8 cellular contexts compared by ENCODE assay signal in genomic region chr19:16496613-16496983, GRCh38. TPM values are rescaled to one million over a fixed set of nuclear protein-coding genes. Genes with fewer than 3 reads are reported as not detected.
DNase-seq lines count a peak whose midpoint lies in the region; ATAC-seq lines count a peak whose summit lies in the region.

No MANE protein-coding gene starts in this region.

- intact Hi-C loops in activated T-helper 1 cell treated with anti-CD3 and anti-CD28 coated beads, Interleukin-12 subunit alpha, Interleukin-12 subunit beta, Interleukin-2, Interleukin-4 antibody, amounts not matched to agents 30 ng/mL and 10 ng/mL and 1 ng/mL, durations not matched to agents 14 hours and 24 hours and 36 hours (cut with micrococcal nuclease), result loop anchor here (1.0 kb wide), 8 partner anchors 24 to 813 kb away; partner anchors contain the start of genes CHERP, DDA1, MED26 and OCEL1

- ATAC-seq in HG02798 (IDR thresholded peaks at IDR 0.05; ENCODE audit: poor library complexity, unreplicated experiment) (no peak), GM18498 (IDR thresholded peaks at IDR 0.05; ENCODE audit: unreplicated experiment) (no peak), HG03378 (IDR thresholded peaks at IDR 0.05; ENCODE audit: unreplicated experiment) (no peak)

- peak overlapping the region; percentile 95 for H3K4me3 Mint-ChIP-seq in activated CD4-positive, alpha-beta T cell treated with anti-CD3 and anti-CD28 coated beads, Interleukin-2, amount 10 ng/mL, durations not matched to agents 7 days and 5 days
- peak overlapping the region; percentile 93 for H3K4me3 Mint-ChIP-seq in activated T-helper 1 cell treated with anti-CD3 and anti-CD28 coated beads, Interleukin-12 subunit alpha, Interleukin-12 subunit beta, Interleukin-2, Interleukin-4 antibody, amounts not matched to agents 30 ng/mL and 10 ng/mL and 1 ng/mL, durations not matched to agents 14 hours and 24 hours and 36 hours

- H3K4me1 Mint-ChIP-seq in activated CD4-positive, alpha-beta T cell treated with anti-CD3 and anti-CD28 coated beads, Interleukin-2, amount 10 ng/mL, durations not matched to agents 7 days and 5 days, result peaks cover 20% of the 10 kb centered on the region
- H3K4me1 Mint-ChIP-seq in activated T-helper 1 cell treated with anti-CD3 and anti-CD28 coated beads, Interleukin-12 subunit alpha, Interleukin-12 subunit beta, Interleukin-2, Interleukin-4 antibody, amounts not matched to agents 30 ng/mL and 10 ng/mL and 1 ng/mL, durations not matched to agents 14 hours and 24 hours and 36 hours (ENCODE audit: low read depth), result peaks cover 9% of the 10 kb centered on the region

- H3K27me3 Mint-ChIP-seq in activated CD4-positive, alpha-beta T cell treated with anti-CD3 and anti-CD28 coated beads, Interleukin-2, amount 10 ng/mL, durations not matched to agents 7 days and 5 days, result no peaks in the 10 kb centered on the region
- H3K27me3 Mint-ChIP-seq in activated T-helper 1 cell treated with anti-CD3 and anti-CD28 coated beads, Interleukin-12 subunit alpha, Interleukin-12 subunit beta, Interleukin-2, Interleukin-4 antibody, amounts not matched to agents 30 ng/mL and 10 ng/mL and 1 ng/mL, durations not matched to agents 14 hours and 24 hours and 36 hours (ENCODE audit: insufficient read depth), result no peaks in the 10 kb centered on the region

- H3K9ac ChIP-seq in skeletal muscle satellite cell (ENCODE audit: low read depth, low read length), result peak overlapping the region; percentile 77

- H3K4me3 ChIP-seq in iPS DF 6.9 (ENCODE audit: low read length) (peak overlapping the region; percentile 76), skeletal muscle satellite cell (ENCODE audit: low read length) (peak overlapping the region; percentile 88)

- H3K4me2 ChIP-seq in skeletal muscle satellite cell (ENCODE audit: low read length), result peak overlapping the region; percentile 86

- H3K36me3 ChIP-seq in iPS DF 6.9 (ENCODE audit: control insufficient read depth, insufficient read depth, low read length) (no peaks in the 10 kb centered on the region), skeletal muscle satellite cell (ENCODE audit: insufficient read depth, low read length) (peaks cover 8% of the 10 kb centered on the region)

- CTCF ChIA-PET in activated CD4-positive, alpha-beta T cell treated with anti-CD3 and anti-CD28 coated beads, Interleukin-2, amount 10 ng/mL, durations not matched to agents 7 days and 5 days (lab: Charles Lee), result interaction anchor here (0.9 to 1.5 kb wide), 4 partner anchors 9 to 426 kb away, joined by 3 to 4 read pairs (median 3); no protein-coding TSS in a partner anchor

- DNase-seq in activated CD4-positive, alpha-beta T cell treated with anti-CD3 and anti-CD28 coated beads, Interleukin-2, amount 10 ng/mL, durations not matched to agents 7 days and 5 days, result no peak
- DNase-seq in activated CD4-positive, alpha-beta T cell treated with anti-CD3 and anti-CD28 coated beads, Interleukin-2, amount 50 U/mL, for 4 hours, result no peak
- no peak for DNase-seq in activated T-helper 1 cell treated with anti-CD3 and anti-CD28 coated beads, Interleukin-12 subunit alpha, Interleukin-12 subunit beta, Interleukin-2, Interleukin-4 antibody, amounts not matched to agents 30 ng/mL and 10 ng/mL and 1 ng/mL, durations not matched to agents 14 hours and 24 hours and 36 hours (ENCODE audit: low spot score)
- no peak for DNase-seq in iPS DF 6.9 (ENCODE audit: low read depth, low spot score)

- POLR2A ChIA-PET in activated CD4-positive, alpha-beta T cell treated with anti-CD3 and anti-CD28 coated beads, Interleukin-2, amount 10 ng/mL, durations not matched to agents 7 days and 5 days (lab: Charles Lee), result interaction anchor here (0.5 kb wide), 1 partner anchor 1011 kb away, joined by 5 read pairs; no protein-coding TSS in a partner anchor

- peak overlapping the region; percentile 87 for H3K27ac Mint-ChIP-seq in activated CD4-positive, alpha-beta T cell treated with anti-CD3 and anti-CD28 coated beads, Interleukin-2, amount 10 ng/mL, durations not matched to agents 7 days and 5 days
- peak overlapping the region; percentile 87 for H3K27ac Mint-ChIP-seq in activated T-helper 1 cell treated with anti-CD3 and anti-CD28 coated beads, Interleukin-12 subunit alpha, Interleukin-12 subunit beta, Interleukin-2, Interleukin-4 antibody, amounts not matched to agents 30 ng/mL and 10 ng/mL and 1 ng/mL, durations not matched to agents 14 hours and 24 hours and 36 hours

- H3K4me1 ChIP-seq in iPS DF 6.9 (ENCODE audit: control insufficient read depth, insufficient read depth, low read length), result no peaks in the 10 kb centered on the region
- peaks cover 16% of the 10 kb centered on the region for H3K4me1 ChIP-seq in skeletal muscle satellite cell (ENCODE audit: control insufficient read depth, insufficient read depth, low read length)

- WGBS in iPS DF 6.9 (ENCODE audit: insufficient coverage, insufficient read length), result no CpG with 5 or more reads among the region's 16 CpGs

- H3K9me3 Mint-ChIP-seq in activated CD4-positive, alpha-beta T cell treated with anti-CD3 and anti-CD28 coated beads, Interleukin-2, amount 10 ng/mL, durations not matched to agents 7 days and 5 days, result no peaks in the 10 kb centered on the region
- H3K9me3 Mint-ChIP-seq in activated T-helper 1 cell treated with anti-CD3 and anti-CD28 coated beads, Interleukin-12 subunit alpha, Interleukin-12 subunit beta, Interleukin-2, Interleukin-4 antibody, amounts not matched to agents 30 ng/mL and 10 ng/mL and 1 ng/mL, durations not matched to agents 14 hours and 24 hours and 36 hours, result no peaks in the 10 kb centered on the region

- H3K9me3 ChIP-seq in iPS DF 6.9 (ENCODE audit: control insufficient read depth, insufficient read depth, low read length) (no peaks in the 10 kb centered on the region), skeletal muscle satellite cell (replicated peaks; ENCODE audit: low read length) (no peaks in the 10 kb centered on the region)

- H3K36me3 Mint-ChIP-seq in activated CD4-positive, alpha-beta T cell treated with anti-CD3 and anti-CD28 coated beads, Interleukin-2, amount 10 ng/mL, durations not matched to agents 7 days and 5 days (ENCODE audit: low read depth), result peaks cover 4% of the 10 kb centered on the region
- peaks cover 3% of the 10 kb centered on the region for H3K36me3 Mint-ChIP-seq in activated T-helper 1 cell treated with anti-CD3 and anti-CD28 coated beads, Interleukin-12 subunit alpha, Interleukin-12 subunit beta, Interleukin-2, Interleukin-4 antibody, amounts not matched to agents 30 ng/mL and 10 ng/mL and 1 ng/mL, durations not matched to agents 14 hours and 24 hours and 36 hours (ENCODE audit: low read depth)

- no peak overlapping the region for H3K27ac ChIP-seq in iPS DF 6.9 (ENCODE audit: low read length)

- H3K27me3 ChIP-seq in iPS DF 6.9 (ENCODE audit: control insufficient read depth, insufficient read depth, low read length) (no peaks in the 10 kb centered on the region), skeletal muscle satellite cell (ENCODE audit: control insufficient read depth, insufficient read depth, low read length) (no peaks in the 10 kb centered on the region)

RNA-seq across cellular contexts. Expression of gene C19orf44, which starts 0.4 kb away (rescaled TPM):
- total RNA-seq in activated CD4-positive, alpha-beta T cell treated with anti-CD3 and anti-CD28 coated beads, Interleukin-2, amount 10 ng/mL, durations not matched to agents 7 days and 5 days, result 1 to 10 TPM; 3.1 to 3.9 TPM
- 4.4 and 5.6 TPM in 2 replicates for total RNA-seq in activated T-helper 1 cell treated with anti-CD3 and anti-CD28 coated beads, Interleukin-12 subunit alpha, Interleukin-12 subunit beta, Interleukin-2, Interleukin-4 antibody, amounts not matched to agents 30 ng/mL and 10 ng/mL and 1 ng/mL, durations not matched to agents 14 hours and 24 hours and 36 hours
- total RNA-seq in skeletal muscle satellite cell (2012; rRNA removed), result 3.7 and 3.8 TPM in 2 replicates

RNA-seq across cellular contexts. Expression of gene CALR3, which starts 0.6 kb away (rescaled TPM):
- total RNA-seq in activated CD4-positive, alpha-beta T cell treated with anti-CD3 and anti-CD28 coated beads, Interleukin-2, amount 10 ng/mL, durations not matched to agents 7 days and 5 days, result not detected
- total RNA-seq in activated T-helper 1 cell treated with anti-CD3 and anti-CD28 coated beads, Interleukin-12 subunit alpha, Interleukin-12 subunit beta, Interleukin-2, Interleukin-4 antibody, amounts not matched to agents 30 ng/mL and 10 ng/mL and 1 ng/mL, durations not matched to agents 14 hours and 24 hours and 36 hours, result not detected in 2 replicates
- total RNA-seq in skeletal muscle satellite cell (2012; rRNA removed), result 0.25 TPM in 1 of 2 replicates, not detected in the other

RNA-seq across cellular contexts. Expression of gene EPS15L1, which starts 24.8 kb away (rescaled TPM):
- total RNA-seq in activated CD4-positive, alpha-beta T cell treated with anti-CD3 and anti-CD28 coated beads, Interleukin-2, amount 10 ng/mL, durations not matched to agents 7 days and 5 days, result 10 to 100 TPM; 33.3 to 39.1 TPM
- 39.6 and 41.4 TPM in 2 replicates for total RNA-seq in activated T-helper 1 cell treated with anti-CD3 and anti-CD28 coated beads, Interleukin-12 subunit alpha, Interleukin-12 subunit beta, Interleukin-2, Interleukin-4 antibody, amounts not matched to agents 30 ng/mL and 10 ng/mL and 1 ng/mL, durations not matched to agents 14 hours and 24 hours and 36 hours
- total RNA-seq in skeletal muscle satellite cell (2012; rRNA removed), result 13.3 and 14.4 TPM in 2 replicates

RNA-seq across cellular contexts. Expression of gene CHERP, which starts 45.6 kb away (rescaled TPM):
- 10 to 100 TPM; 57.9 to 62.2 TPM for total RNA-seq in activated CD4-positive, alpha-beta T cell treated with anti-CD3 and anti-CD28 coated beads, Interleukin-2, amount 10 ng/mL, durations not matched to agents 7 days and 5 days
- 84.3 and 92.0 TPM in 2 replicates for total RNA-seq in activated T-helper 1 cell treated with anti-CD3 and anti-CD28 coated beads, Interleukin-12 subunit alpha, Interleukin-12 subunit beta, Interleukin-2, Interleukin-4 antibody, amounts not matched to agents 30 ng/mL and 10 ng/mL and 1 ng/mL, durations not matched to agents 14 hours and 24 hours and 36 hours
- 7.4 and 8.5 TPM in 2 replicates for total RNA-seq in skeletal muscle satellite cell (2012; rRNA removed)
